ENCODE assay signal across 26 cellular contexts in genomic region chr22:28557184-28557583, GRCh38.
"Had no signal": no experiment of that assay in that cellular context is flagged by ENCODE, and none has a peak within 500 bp of the region (broad histone marks: within the 10 kb centered on the region; RNA-seq: fewer than 3 reads in every experiment).

No MANE protein-coding gene starts in this region.

- H3K27me3 ChIP-seq: stomach, suprapubic skin, testis, thyroid gland, tibial artery, tibial nerve, transverse colon, upper lobe of left lung, upper lobe of right lung, uterus, vagina had no signal

- H3K27ac ChIP-seq: stomach, suprapubic skin, testis, thoracic aorta, thyroid gland, tibial artery, tibial nerve, transverse colon, upper lobe of left lung, upper lobe of right lung, uterus, vagina had no signal

- H3K4me1 ChIP-seq: suprapubic skin, testis, thyroid gland, tibial nerve, transverse colon, uterus, vagina had no signal

- DNase-seq: stimulated activated CD4-positive, alpha-beta T cell treated with anti-CD3 and anti-CD28 coated beads, Interleukin-2, amount 100 ng/mL, for 48 hours; stimulated activated CD4-positive, alpha-beta T cell treated with anti-CD3 and anti-CD28 coated beads, Interleukin-4, amount 100 ng/mL, for 1 hour; stimulated activated CD4-positive, alpha-beta T cell treated with anti-CD3 and anti-CD28 coated beads, Interleukin-4, amount 100 ng/mL, for 24 hours; stimulated activated CD4-positive, alpha-beta T cell treated with anti-CD3 and anti-CD28 coated beads, Interleukin-4, amount 100 ng/mL, for 4 hours; stimulated activated CD8-positive, alpha-beta memory T cell treated with anti-CD3 and anti-CD28 coated beads, Interleukin-4, amount 100 ng/mL, for 48 hours; stimulated activated naive B cell treated with anti-CD40 and anti-IgM and Interleukin-4, amounts not matched to agents 10 μg/mL and 1 μg/mL and 100 μg/mL, for 72 hours; stimulated activated naive CD4-positive, alpha-beta T cell; stimulated activated naive CD4-positive, alpha-beta T cell treated with Interleukin-2 at 50 U/mL for 16 hours; stimulated activated naive CD8-positive, alpha-beta T cell treated with anti-CD3 and anti-CD28 coated beads, Interleukin-15, amount 100 ng/mL, for 72 hours; stimulated activated naive CD8-positive, alpha-beta T cell treated with anti-CD3 and anti-CD28 coated beads, Interleukin-15, Interleukin-2, amounts not matched to agents 100 U/mL and 50 U/mL, for 24 hours; stomach; substantia nigra; testis; thyroid gland; tibial artery; transverse colon; trophoblast cell; upper lobe of left lung; upper lobe of right lung; uterus had no signal

- H3K4me3 ChIP-seq: stomach, suprapubic skin, testis, thoracic aorta, thyroid gland, tibial artery, tibial nerve, transverse colon, upper lobe of left lung, upper lobe of right lung, uterus, vagina had no signal

- H3K9me3 ChIP-seq: stomach, suprapubic skin, testis, thoracic aorta, thyroid gland, tibial artery, tibial nerve, transverse colon, upper lobe of left lung, upper lobe of right lung, uterus, vagina had no signal

- H3K36me3 ChIP-seq: stomach, suprapubic skin, thoracic aorta, thyroid gland, tibial artery, transverse colon, upper lobe of left lung, upper lobe of right lung, uterus, vagina had no signal

- ATAC-seq: stimulated activated effector memory CD8-positive, alpha-beta T cell treated with anti-CD3 and anti-CD28 coated beads, Interleukin-12 subunit alpha, Interleukin-12 subunit beta, amount 100 ng/mL, for 72 hours; stimulated activated memory B cell treated with anti-CD40 and anti-IgM and Interleukin-4, amounts not matched to agents 10 μg/mL and 1 μg/mL and 100 μg/mL, for 72 hours; stimulated activated naive B cell treated with anti-CD40 and anti-IgM and Interleukin-4, amounts not matched to agents 10 μg/mL and 1 μg/mL and 100 μg/mL, for 72 hours; stimulated activated naive CD8-positive, alpha-beta T cell treated with anti-CD3 and anti-CD28 coated beads, Interleukin-15, amount 100 ng/mL, for 72 hours; stimulated activated naive CD8-positive, alpha-beta T cell treated with anti-CD3 and anti-CD28 coated beads, Interleukin-15, Interleukin-2, amounts not matched to agents 100 U/mL and 50 U/mL, for 24 hours; upper lobe of right lung had no signal
